In the genomic region with DNA sequence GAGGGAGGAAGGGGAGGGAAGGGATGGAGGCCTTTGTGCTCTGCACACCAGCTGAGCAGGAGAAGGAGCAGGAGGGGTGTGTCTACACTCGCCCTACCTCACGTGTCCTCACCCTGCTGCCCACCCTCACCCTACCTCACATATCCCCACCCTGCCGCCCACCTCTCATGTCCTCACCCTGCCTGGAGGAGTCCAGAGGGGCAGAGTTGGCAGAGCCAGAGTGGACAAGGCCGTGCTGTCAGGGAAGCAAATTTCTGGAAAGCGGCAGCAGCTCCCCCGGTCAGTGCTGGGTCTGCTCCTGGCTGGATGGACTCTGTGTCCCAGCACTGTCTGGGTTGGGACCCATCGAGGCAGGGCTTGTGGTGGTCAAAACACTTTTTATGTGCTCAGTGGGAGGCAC, we compare ENCODE assay signal across 24 cellular contexts.
"Had no signal": no experiment of that assay in that cellular context is flagged by ENCODE, and none has a peak within 500 bp of the region (broad histone marks: within the 10 kb centered on the region; RNA-seq: fewer than 3 reads in every experiment).

No MANE protein-coding gene starts in this region.

- H3K36me3 ChIP-seq: esophagus squamous epithelium, gastrocnemius medialis, heart left ventricle, left ventricle myocardium inferior had no signal

- FAIRE-seq: colon, endothelial cell of umbilical vein, islet of Langerhans, keratinocyte had no signal

- H3K27ac ChIP-seq: coronary artery, dorsolateral prefrontal cortex, esophagus squamous epithelium, gastrocnemius medialis, heart left ventricle, left ventricle myocardium inferior had no signal

- H3K9me3 ChIP-seq: esophagus squamous epithelium, gastrocnemius medialis, heart left ventricle, left ventricle myocardium inferior had no signal

- H3K4me1 ChIP-seq: esophagus squamous epithelium, gastrocnemius medialis, heart left ventricle, left ventricle myocardium inferior had no signal

- ATAC-seq: gastrocnemius medialis, heart left ventricle, left colon, left lobe of liver had no signal

- DNase-seq: cerebellar nuclear complex; dermis blood vessel endothelial cell; dorsolateral prefrontal cortex; effector CD4-positive, alpha-beta T cell; effector memory CD4-positive, alpha-beta T cell; esophagus squamous epithelium; foreskin fibroblast; foreskin melanocyte; gastrocnemius medialis; hippocampal formation; kidney glomerular epithelial cell; left colon; left ventricle myocardium inferior; mammary epithelial cell; mesendoderm; midbrain had no signal

- H3K4me3 ChIP-seq: coronary artery, dorsolateral prefrontal cortex, esophagus squamous epithelium, gastrocnemius medialis, heart left ventricle, left ventricle myocardium inferior, lung had no signal
